ENCODE assay signal across 12 cellular contexts in genomic region chr1:15172405-15173259, GRCh38. TPM values are rescaled to one million over a fixed set of nuclear protein-coding genes. Genes with fewer than 3 reads are reported as not detected.
DNase-seq lines count a peak whose midpoint lies in the region; ATAC-seq and TF ChIP-seq lines count a peak whose summit lies in the region.
"Had no signal": no experiment of that assay in that cellular context is flagged by ENCODE, and none has a peak within 500 bp of the region (broad histone marks: within the 10 kb centered on the region; RNA-seq: fewer than 3 reads in every experiment).

No MANE protein-coding gene starts in this region.

- no peak overlapping the region for H2AFZ ChIP-seq in hepatocyte

- H3K9me3 ChIP-seq in right atrium auricular region (no peaks in the 10 kb centered on the region), hepatocyte (ENCODE audit: low read depth) (no peaks in the 10 kb centered on the region)
- no peaks in the 10 kb centered on the region for H3K9me3 ChIP-seq in CD8-positive, alpha-beta T cell (ENCODE audit: low read length)

- H3K27ac ChIP-seq in right atrium auricular region = no peak overlapping the region
- no peak overlapping the region for H3K27ac ChIP-seq in hepatocyte
- H3K27ac ChIP-seq in CD8-positive, alpha-beta T cell (ENCODE audit: low read depth, low read length) = no peak overlapping the region
- no peak overlapping the region for H3K27ac ChIP-seq in mesendoderm (ENCODE audit: low read depth, low read length)

- no peak overlapping the region for H2AK5ac ChIP-seq in mesendoderm (ENCODE audit: low read length)

- intact Hi-C loops in Right ventricle myocardium superior (cut with DNase I) (no loop called here), MCF 10A (cut with micrococcal nuclease) (loop anchor here (2.0 kb wide), 1 partner anchor 14 kb away; no protein-coding TSS in a partner anchor)
- intact Hi-C loops in CD8-positive, alpha-beta T cell (cut with DNase I, micrococcal nuclease) = no loop called here

- H3K4me3 Mint-ChIP-seq in MCF 10A (ENCODE audit: unreplicated experiment) = peak overlapping the region; percentile 64
- no peak overlapping the region for H3K4me3 Mint-ChIP-seq in CD8-positive, alpha-beta T cell

- peak overlapping the region; percentile 44 for H3K4me2 ChIP-seq in hepatocyte
- H3K4me2 ChIP-seq in mesendoderm (ENCODE audit: low read length) = no peak overlapping the region

- H3K9me2 ChIP-seq in hepatocyte (replicated peaks; ENCODE audit: insufficient read depth) = no peaks in the 10 kb centered on the region

- no peak overlapping the region for H3K23ac ChIP-seq in mesendoderm (ENCODE audit: low read length)

- peaks cover 4% of the 10 kb centered on the region for H4K20me1 ChIP-seq in hepatocyte (ENCODE audit: insufficient read depth, poor library complexity, severe bottlenecking)

- peaks cover 4% of the 10 kb centered on the region for H3K36me3 Mint-ChIP-seq in MCF 10A (ENCODE audit: insufficient read depth, unreplicated experiment)
- H3K36me3 Mint-ChIP-seq in CD8-positive, alpha-beta T cell = no peaks in the 10 kb centered on the region

- no peak overlapping the region for H4K8ac ChIP-seq in mesendoderm (ENCODE audit: low read depth, low read length)

- H3K79me2 ChIP-seq in hepatocyte = peaks cover 89% of the 10 kb centered on the region
- no peaks in the 10 kb centered on the region for H3K79me2 ChIP-seq in mesendoderm (ENCODE audit: control insufficient read depth, insufficient read depth, low read length)

- no peaks in the 10 kb centered on the region for H3K9me3 Mint-ChIP-seq in MCF 10A (ENCODE audit: unreplicated experiment)
- H3K9me3 Mint-ChIP-seq in CD8-positive, alpha-beta T cell = no peaks in the 10 kb centered on the region

- DNase-seq in Right ventricle myocardium superior = no peak
- no peak for DNase-seq in right atrium auricular region (ENCODE audit: low spot score)
- DNase-seq in MCF 10A (ENCODE audit: unreplicated experiment) = peak; percentile 74
- DNase-seq in hepatocyte (ENCODE audit: low spot score) = no peak
- no peak for DNase-seq in CD8-positive, alpha-beta T cell
- DNase-seq in mesendoderm = no peak
- no peak for DNase-seq in NAMALWA (ENCODE audit: low spot score)
- DNase-seq: anterior cingulate cortex, DMS153, KG1, SHP77 had no signal

- 65% methylated on average over 16 of the region's 16 CpGs for WGBS in hepatocyte (ENCODE audit: low lambda C conversion rate, missing lambda C conversion rate)
- no CpG with 5 or more reads among the region's 16 CpGs for WGBS in mesendoderm (ENCODE audit: extremely low coverage, insufficient coverage, low lambda C conversion rate)

- ATAC-seq in Right ventricle myocardium superior (ENCODE audit: poor library complexity) (peak; percentile 64), HG03342 (IDR thresholded peaks at IDR 0.05; ENCODE audit: unreplicated experiment) (no peak)
- no peak for ATAC-seq in CD8-positive, alpha-beta T cell

- peaks cover 0 to 4% of the 10 kb centered on the region in 2 donors for H3K4me1 ChIP-seq in right atrium auricular region
- peaks cover 8% of the 10 kb centered on the region for H3K4me1 ChIP-seq in hepatocyte (ENCODE audit: insufficient read depth)
- no peaks in the 10 kb centered on the region for H3K4me1 ChIP-seq in CD8-positive, alpha-beta T cell (ENCODE audit: insufficient read depth, low read length)
- H3K4me1 ChIP-seq in mesendoderm (ENCODE audit: control insufficient read depth, low read depth, low read length) = no peaks in the 10 kb centered on the region

- TSS peak; percentile 70 for BruUV-seq in MCF 10A (replicated peaks; lab: Mats Ljungman, UMichigan)

- CTCF ChIA-PET in MCF 10A (lab: Yijun Ruan, JAX) = interaction anchor here (1.1 to 1.2 kb wide), 2 partner anchors 16 to 21 kb away, joined by 3 read pairs; no protein-coding TSS in a partner anchor
- CTCF ChIA-PET in CD8-positive, alpha-beta T cell (lab: Charles Lee) = interaction anchor here (0.5 to 1.2 kb wide), 2 partner anchors 9 to 12 kb away, joined by 3 read pairs; no protein-coding TSS in a partner anchor

- POLR2A ChIA-PET in MCF 10A (lab: Yijun Ruan, JAX) = interaction anchor here (0.6 to 2.7 kb wide), 7 partner anchors 14 to 565 kb away, joined by 3 to 13 read pairs (median 3); partner anchors contain the start of gene DNAJC16
- POLR2A ChIA-PET in CD8-positive, alpha-beta T cell (lab: Charles Lee) = no interaction called here

- TF ChIP-seq CTCF in right atrium auricular region (IDR thresholded peaks at IDR 0.05) (no peak), MCF 10A (IDR thresholded peaks at IDR 0.05; ENCODE audit: unreplicated experiment) (no peak), hepatocyte (IDR thresholded peaks at IDR 0.05; ENCODE audit: poor library complexity) (no peak)
- no peak for TF ChIP-seq CTCF in CD8-positive, alpha-beta T cell (IDR thresholded peaks at IDR 0.05)

- H2BK15ac ChIP-seq in mesendoderm (replicated peaks; ENCODE audit: low read depth) = no peak overlapping the region

- H3K79me1 ChIP-seq in mesendoderm (ENCODE audit: low read length) = no peaks in the 10 kb centered on the region

- no peak overlapping the region for H3K4me3 ChIP-seq in right atrium auricular region
- no peak overlapping the region for H3K4me3 ChIP-seq in hepatocyte
- no peak overlapping the region for H3K4me3 ChIP-seq in CD8-positive, alpha-beta T cell (ENCODE audit: low read depth, low read length)
- H3K4me3 ChIP-seq in mesendoderm (ENCODE audit: low read length) = no peak overlapping the region

- no peak overlapping the region for H2BK5ac ChIP-seq in mesendoderm (ENCODE audit: low read length)

- H2BK120ac ChIP-seq in mesendoderm (ENCODE audit: low read depth, low read length) = no peak overlapping the region

- H3K56ac ChIP-seq in mesendoderm (ENCODE audit: low read length) = no peak overlapping the region

- H3K36me3 ChIP-seq in right atrium auricular region (no peaks in the 10 kb centered on the region), hepatocyte (replicated peaks; ENCODE audit: insufficient read depth, low read depth) (no peaks in the 10 kb centered on the region), mesendoderm (ENCODE audit: control insufficient read depth, insufficient read depth, low read length) (no peaks in the 10 kb centered on the region)
- H3K36me3 ChIP-seq in CD8-positive, alpha-beta T cell (ENCODE audit: insufficient read depth, low read length) = no peaks in the 10 kb centered on the region

- H3K27me3 ChIP-seq in right atrium auricular region (no peaks in the 10 kb centered on the region), hepatocyte (no peaks in the 10 kb centered on the region), mesendoderm (ENCODE audit: insufficient read depth, low read length, poor library complexity) (no peaks in the 10 kb centered on the region)
- H3K27me3 ChIP-seq in CD8-positive, alpha-beta T cell (ENCODE audit: insufficient read depth, low read length) = no peaks in the 10 kb centered on the region

- no peak overlapping the region for H3K9ac ChIP-seq in mesendoderm (ENCODE audit: low read length)

- no peaks in the 10 kb centered on the region for H3K27me3 Mint-ChIP-seq in MCF 10A (ENCODE audit: insufficient read depth, unreplicated experiment)
- H3K27me3 Mint-ChIP-seq in CD8-positive, alpha-beta T cell (ENCODE audit: low read depth) = peaks cover 32% of the 10 kb centered on the region

- H3K18ac ChIP-seq in mesendoderm (ENCODE audit: low read length) = no peak overlapping the region

- no peak overlapping the region for H3K4ac ChIP-seq in mesendoderm (ENCODE audit: low read depth, low read length)

- H3K4me1 Mint-ChIP-seq in MCF 10A (ENCODE audit: insufficient read depth, unreplicated experiment) = peaks cover 32% of the 10 kb centered on the region
- no peaks in the 10 kb centered on the region for H3K4me1 Mint-ChIP-seq in CD8-positive, alpha-beta T cell (ENCODE audit: low read depth)

- no peak overlapping the region for H4K5ac ChIP-seq in mesendoderm (ENCODE audit: low read length)

- H3K27ac Mint-ChIP-seq in MCF 10A (ENCODE audit: low read depth, unreplicated experiment) = peak overlapping the region; percentile 87
- no peak overlapping the region for H3K27ac Mint-ChIP-seq in CD8-positive, alpha-beta T cell

RNA-seq across cellular contexts. Expression of gene TMEM51, which starts 19.1 kb away (rescaled TPM):
- total RNA-seq in Right ventricle myocardium superior (3.4 TPM), right atrium auricular region (1 to 10 TPM; 3.2 to 6.6 TPM), MCF 10A (2022) (6.4 TPM in 2 replicates), hepatocyte (23.7 and 24.0 TPM in 2 replicates)
- 23.4 and 25.1 TPM in 2 replicates for polyA plus RNA-seq in hepatocyte
- total RNA-seq in CD8-positive, alpha-beta T cell = not detected
- 3.1 TPM for polyA plus RNA-seq in mesendoderm (2013, experiment 1 of 2)
- 3.1 TPM for polyA plus RNA-seq in mesendoderm (2013, experiment 2 of 2)
